ENCODE assay signal across 7 cellular contexts in the genomic region with DNA sequence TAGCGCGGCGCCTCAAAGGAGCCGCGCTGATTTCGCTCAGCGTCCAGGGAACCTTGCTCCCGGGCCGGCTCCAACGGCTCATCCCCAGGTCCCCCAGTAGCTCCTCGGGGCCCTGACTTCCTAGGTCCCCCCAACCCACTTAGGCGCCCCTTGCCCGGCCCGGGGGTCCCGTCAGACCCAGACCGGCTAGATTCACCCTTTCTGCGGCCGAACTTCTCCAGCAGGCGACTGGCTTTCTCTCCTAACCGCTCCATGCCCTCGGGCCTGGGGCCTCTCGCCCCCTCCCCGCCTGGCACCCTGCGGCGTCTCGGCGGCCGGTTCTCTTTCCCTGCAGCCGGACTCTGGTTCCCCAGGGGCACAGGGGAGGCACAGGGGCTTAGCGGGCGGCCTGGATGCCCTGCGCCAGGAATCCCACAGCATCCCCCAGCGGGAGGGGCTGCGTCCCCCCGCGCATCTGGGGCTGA. TPM values are rescaled to one million over a fixed set of nuclear protein-coding genes. Genes with fewer than 3 reads are reported as not detected.
A peak's percentile ranks its signal among the peaks of the same experiment; 100 is the strongest.
DNase-seq lines count a peak whose midpoint lies in the region; ATAC-seq and TF ChIP-seq lines count a peak whose summit lies in the region.

No MANE protein-coding gene starts in this region.

- TF ChIP-seq CTCF in HEK293 (tag by site-specific recombination; IDR thresholded peaks at IDR 0.05): no peak
- TF ChIP-seq CTCF in activated B cell treated with CpG ODN at 0.5 μM for 24 hours (IDR thresholded peaks at IDR 0.05): no peak

- ATAC-seq in activated B cell treated with CpG ODN at 0.5 μM for 24 hours (ENCODE audit: low read depth): no peak
- no peak for ATAC-seq in GM21367 (IDR thresholded peaks at IDR 0.05; ENCODE audit: unreplicated experiment)

- H3K27ac ChIP-seq in HEK293 (ENCODE audit: extremely low read depth, low read depth, low read length): peak overlapping the region; percentile 38; the same call in 1 of the 2 replicates

- no peaks in the 10 kb centered on the region for H3K9me3 ChIP-seq in HEK293 (ENCODE audit: control insufficient read depth, insufficient read depth, low read depth, low read length)
- H3K9me3 ChIP-seq in iPS-15b (ENCODE audit: control insufficient read depth, insufficient read depth, low read length): no peaks in the 10 kb centered on the region

- intact Hi-C loops in activated B cell treated with CpG ODN at 0.5 μM for 24 hours (cut with micrococcal nuclease): loop anchor here (2.0 kb wide), 3 partner anchors 25 to 667 kb away; no protein-coding TSS in a partner anchor

- peaks cover 9% of the 10 kb centered on the region for H3K27me3 Mint-ChIP-seq in activated B cell treated with CpG ODN at 0.5 μM for 24 hours

- peaks cover 3% of the 10 kb centered on the region for H3K36me3 Mint-ChIP-seq in activated B cell treated with CpG ODN at 0.5 μM for 24 hours (ENCODE audit: low read depth)

- peak overlapping the region; percentile 72 for H3K9ac ChIP-seq in iPS-15b (ENCODE audit: low read depth, low read length)

- CTCF ChIA-PET in HEK293 (lab: Yijun Ruan, JAX) (interaction anchor here (0.5 to 17.9 kb wide), 19 partner anchors 7 to 426 kb away, joined by 3 to 469 read pairs (median 5); a partner anchor contains a TSS), activated B cell treated with CpG ODN at 0.5 μM for 24 hours (lab: Charles Lee) (interaction anchor here (0.9 to 9.7 kb wide), 12 partner anchors 7 to 425 kb away, joined by 3 to 284 read pairs (median 6); a partner anchor contains a TSS)

- H3K27me3 ChIP-seq in iPS-15b (ENCODE audit: control insufficient read depth, insufficient read depth, low read length): no peaks in the 10 kb centered on the region

- no peak overlapping the region for H3K4me3 Mint-ChIP-seq in activated B cell treated with CpG ODN at 0.5 μM for 24 hours

- DNase-seq in activated B cell treated with CpG ODN at 0.5 μM for 24 hours (peak; percentile 26), pons (ENCODE audit: low spot score) (no peak), NCI-H446 (lab: John Stamatoyannopoulos, UW) (no peak)
- DNase-seq in stimulated activated CD8-positive, alpha-beta memory T cell treated with anti-CD3 and anti-CD28 coated beads, Interleukin-4, amount 100 ng/mL, for 48 hours: peak; percentile 30

- no peak overlapping the region for H3K27ac Mint-ChIP-seq in activated B cell treated with CpG ODN at 0.5 μM for 24 hours

- no peaks in the 10 kb centered on the region for H3K9me3 Mint-ChIP-seq in activated B cell treated with CpG ODN at 0.5 μM for 24 hours

- peak overlapping the region; percentile 77 for H3K4me3 ChIP-seq in HEK293 (ENCODE audit: low read depth, low read length)
- H3K4me3 ChIP-seq in iPS-15b (ENCODE audit: low read depth, low read length): peak overlapping the region; percentile 80

- H3K4me1 ChIP-seq in HEK293 (ENCODE audit: control insufficient read depth, insufficient read depth, low read length): peaks cover 26% of the 10 kb centered on the region
- H3K4me1 ChIP-seq in iPS-15b (ENCODE audit: control insufficient read depth, insufficient read depth, low read length): peaks cover 20% of the 10 kb centered on the region

- POLR2A ChIA-PET in HEK293 (lab: Yijun Ruan, JAX) (interaction anchor here (0.6 to 3.7 kb wide), 21 partner anchors 9 to 131 kb away, joined by 3 to 31 read pairs (median 9); a partner anchor contains a TSS), activated B cell treated with CpG ODN at 0.5 μM for 24 hours (lab: Charles Lee) (interaction anchor here (0.9 to 2.8 kb wide), 9 partner anchors 9 to 412 kb away, joined by 3 to 15 read pairs (median 6); a partner anchor contains a TSS)

- H3K36me3 ChIP-seq in HEK293 (ENCODE audit: control insufficient read depth in 2 of 2, insufficient read depth in 1 of 2, low read length in 2 of 2): peaks cover 0 to 8% of the 10 kb centered on the region in 2 experiments; a peak in 2 of 3 replicates
- peaks cover 2% of the 10 kb centered on the region for H3K36me3 ChIP-seq in iPS-15b (ENCODE audit: control insufficient read depth, insufficient read depth, low read length)

- peaks cover 8% of the 10 kb centered on the region for H3K4me1 Mint-ChIP-seq in activated B cell treated with CpG ODN at 0.5 μM for 24 hours

TF ChIP-seq in HEK293, 187 proteins besides CTCF, POLR2A, EP300 and RAD21:
- 0 out of 2 replicates have a peak, but pooled peaks have one; percentile 10 for TF ChIP-seq IKZF3 (tag by site-specific recombination; IDR thresholded peaks at IDR 0.05)
- no peak for TF ChIP-seq ZNF37A (tag by site-specific recombination; IDR thresholded peaks at IDR 0.05)
- TF ChIP-seq ZBTB8A (tag by site-specific recombination; IDR thresholded peaks at IDR 0.05): 0 out of 2 replicates have a peak, but pooled peaks have one; percentile 28
- no peak for TF ChIP-seq GLI2 (tag by site-specific recombination; IDR thresholded peaks at IDR 0.05; ENCODE audit: borderline replicate concordance, low read depth)
- 0 out of 2 replicates have a peak, but pooled peaks have one; percentile 3 for TF ChIP-seq ZFHX2 (tag by site-specific recombination; conservative IDR thresholded peaks at IDR 0.05)
- TF ChIP-seq ZIC2 (tag by site-specific recombination; IDR thresholded peaks at IDR 0.05): peak; percentile 58; the same call in 1 of the 2 replicates
- peak; percentile 82 for TF ChIP-seq ZNF335 (tag by site-specific recombination; conservative IDR thresholded peaks at IDR 0.05)

RNA-seq across cellular contexts. Expression of a gene that starts 0.3 kb away (rescaled TPM):
- 0.29 and 0.67 TPM in 2 replicates for total RNA-seq in activated B cell treated with CpG ODN at 0.5 μM for 24 hours

RNA-seq across cellular contexts. Expression of a gene that starts 25.2 kb away (rescaled TPM):
- total RNA-seq in activated B cell treated with CpG ODN at 0.5 μM for 24 hours: 28.4 and 33.2 TPM in 2 replicates

RNA-seq across cellular contexts. Expression of a gene that starts 27.9 kb away (rescaled TPM):
- 13.5 and 14.0 TPM in 2 replicates for total RNA-seq in activated B cell treated with CpG ODN at 0.5 μM for 24 hours

RNA-seq across cellular contexts. Expression of a gene that starts 52.7 kb away (rescaled TPM):
- 53.3 and 67.5 TPM in 2 replicates for total RNA-seq in activated B cell treated with CpG ODN at 0.5 μM for 24 hours

RNA-seq across cellular contexts. Expression of a gene that starts 52.9 kb away (rescaled TPM):
- 75.3 and 96.5 TPM in 2 replicates for total RNA-seq in activated B cell treated with CpG ODN at 0.5 μM for 24 hours

Comparison
In these comparisons a context has a peak if more than half of its experiments do, and no peak if none do; other contexts are left out.
1. DNase-seq: peak in activated B cell treated with CpG ODN at 0.5 μM for 24 hours (single experiment) and stimulated activated CD8-positive, alpha-beta memory T cell treated with anti-CD3 and anti-CD28 coated beads, Interleukin-4, amount 100 ng/mL, for 48 hours (single experiment); none in pons (single experiment) and NCI-H446 (0 of 2).